8 cellular contexts compared by ENCODE assay signal in genomic region chr7:102426268-102427031, GRCh38. TPM values are rescaled to one million over a fixed set of nuclear protein-coding genes. Genes with fewer than 3 reads are reported as not detected.
DNase-seq lines count a peak whose midpoint lies in the region; ATAC-seq and TF ChIP-seq lines count a peak whose summit lies in the region.

No MANE protein-coding gene starts in this region.

- peak; percentile 76 to 83 for DNase-seq in activated CD4-positive, alpha-beta T cell treated with anti-CD3 and anti-CD28 coated beads for 4 hours
- DNase-seq in stimulated activated CD4-positive, alpha-beta T cell treated with anti-CD3 and anti-CD28 coated beads, TNF-alpha, amount 100 ng/mL, for 48 hours (ENCODE audit: low read depth in 3 of 3), result peak; percentile 59 to 75 (median 72)
- no peak for DNase-seq in NCI-H1436 (lab: John Stamatoyannopoulos, UW)
- DNase-seq in type B pancreatic cell (ENCODE audit: extremely low spot score, unreplicated experiment), result no peak
- no peak for DNase-seq in progenitor cell of endocrine pancreas (ENCODE audit: low spot score, unreplicated experiment)

- no peaks in the 10 kb centered on the region for H3K27me3 Mint-ChIP-seq in type B pancreatic cell
- H3K27me3 Mint-ChIP-seq in progenitor cell of endocrine pancreas, result no peaks in the 10 kb centered on the region

- H3K36me3 Mint-ChIP-seq in type B pancreatic cell (no peaks in the 10 kb centered on the region), progenitor cell of endocrine pancreas (ENCODE audit: insufficient read depth) (peaks cover 11% of the 10 kb centered on the region)

- H3K9me3 Mint-ChIP-seq in type B pancreatic cell (no peaks in the 10 kb centered on the region), progenitor cell of endocrine pancreas (ENCODE audit: low read depth) (no peaks in the 10 kb centered on the region)

- H3K4me1 Mint-ChIP-seq in type B pancreatic cell (ENCODE audit: unreplicated experiment) (no peaks in the 10 kb centered on the region), progenitor cell of endocrine pancreas (ENCODE audit: low read depth) (no peaks in the 10 kb centered on the region)

- ATAC-seq in HG03159 (IDR thresholded peaks at IDR 0.05; ENCODE audit: unreplicated experiment) (peak; percentile 51), esophagus mucosa (peak; percentile 40)

- TF ChIP-seq CTCF in type B pancreatic cell (conservative IDR thresholded peaks at IDR 0.05), result no peak
- no peak for TF ChIP-seq CTCF in progenitor cell of endocrine pancreas (IDR thresholded peaks at IDR 0.05; ENCODE audit: unreplicated experiment)

- peak; percentile 48 for TF ChIP-seq POLR2A in GM19193 (IDR thresholded peaks at IDR 0.05; ENCODE audit: extremely low read depth, insufficient read depth, insufficient read length)

- H3K4me3 Mint-ChIP-seq in type B pancreatic cell, result no peak overlapping the region
- H3K4me3 Mint-ChIP-seq in progenitor cell of endocrine pancreas (ENCODE audit: low read depth), result no peak overlapping the region

- H3K27ac Mint-ChIP-seq in type B pancreatic cell (no peak overlapping the region), progenitor cell of endocrine pancreas (no peak overlapping the region)

RNA-seq across cellular contexts. Expression of gene ORAI2, which starts 6.9 kb away (rescaled TPM):
- total RNA-seq in esophagus mucosa (3.1 TPM), type B pancreatic cell (ENCODE audit: low replicate concordance) (23.1 and 34.9 TPM in 2 replicates), progenitor cell of endocrine pancreas (35.4 and 41.8 TPM in 2 replicates)

RNA-seq across cellular contexts. Expression of gene PRKRIP1, which starts 30.3 kb away (rescaled TPM):
- total RNA-seq in esophagus mucosa (9.6 TPM), type B pancreatic cell (ENCODE audit: low replicate concordance) (28.2 and 34.0 TPM in 2 replicates), progenitor cell of endocrine pancreas (44.8 and 45.0 TPM in 2 replicates)

RNA-seq across cellular contexts. Expression of gene ALKBH4, which starts 38.2 kb away (rescaled TPM):
- total RNA-seq in esophagus mucosa (5.7 TPM), type B pancreatic cell (ENCODE audit: low replicate concordance) (11.2 and 13.3 TPM in 2 replicates), progenitor cell of endocrine pancreas (14.3 and 16.4 TPM in 2 replicates)

RNA-seq across cellular contexts. Expression of gene LRWD1, which starts 38.3 kb away (rescaled TPM):
- total RNA-seq in esophagus mucosa, result 8.7 TPM
- total RNA-seq in type B pancreatic cell (ENCODE audit: low replicate concordance), result 16.5 and 23.5 TPM in 2 replicates
- 27.7 and 31.8 TPM in 2 replicates for total RNA-seq in progenitor cell of endocrine pancreas

RNA-seq across cellular contexts. Expression of gene POLR2J, which starts 52.3 kb away (rescaled TPM):
- 38.5 TPM for total RNA-seq in esophagus mucosa
- 45.2 and 48.1 TPM in 2 replicates for total RNA-seq in type B pancreatic cell (ENCODE audit: low replicate concordance)
- 48.6 and 50.5 TPM in 2 replicates for total RNA-seq in progenitor cell of endocrine pancreas

Comparison
In these comparisons a context has a peak if more than half of its experiments do, and no peak if none do; other contexts are left out.
1. DNase-seq: peak in activated CD4-positive, alpha-beta T cell treated with anti-CD3 and anti-CD28 coated beads for 4 hours (2 of 2) and stimulated activated CD4-positive, alpha-beta T cell treated with anti-CD3 and anti-CD28 coated beads, TNF-alpha, amount 100 ng/mL, for 48 hours (3 of 3); none in NCI-H1436 (single experiment), type B pancreatic cell (single experiment) and progenitor cell of endocrine pancreas (single experiment).